1 cellular context compared by ENCODE assay signal in the genomic region with DNA sequence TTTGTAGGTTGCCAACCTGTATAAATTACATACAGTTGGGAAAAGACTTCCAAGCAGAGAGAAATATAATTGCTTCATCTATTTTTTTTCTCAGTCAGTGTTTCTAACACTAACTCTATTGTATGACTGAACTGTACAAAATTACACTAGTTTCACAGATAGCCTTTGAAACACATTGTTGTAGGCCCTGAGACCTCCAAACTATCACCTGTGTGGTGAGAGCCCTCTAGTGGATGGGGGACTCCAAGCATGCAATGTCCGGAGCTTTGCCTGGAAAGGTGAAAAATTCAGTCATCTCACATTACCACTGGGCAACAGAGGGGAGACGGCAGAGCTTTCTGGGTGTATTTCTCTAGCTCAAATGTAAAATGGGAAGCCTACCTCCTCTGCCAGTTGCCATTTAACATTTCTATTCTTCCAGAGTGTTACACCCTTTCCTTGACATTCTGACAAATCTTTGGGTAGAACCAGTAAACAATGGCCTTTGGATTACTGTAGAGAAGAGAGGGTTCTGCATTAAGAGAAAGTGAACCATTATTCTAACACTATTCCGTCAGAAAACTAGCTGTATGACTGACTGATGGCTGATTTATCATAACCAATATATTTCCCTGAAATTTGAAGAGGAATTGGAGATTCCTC.
TF ChIP-seq lines count a peak whose summit lies in the region.

No MANE protein-coding gene starts in this region.

TF ChIP-seq in HepG2, 621 proteins besides CTCF, POLR2A, EP300 and RAD21 (continued from another document):
- no peak for TF ChIP-seq SOX13 (IDR thresholded peaks at IDR 0.05)
- TF ChIP-seq SOX13 (CRISPR knock-in tag; conservative IDR thresholded peaks at IDR 0.05 in 1 of 2, IDR thresholded peaks at IDR 0.05 in 1 of 2) = peak in 1 of 2 experiments; percentile 27; a peak in 1 of 4 replicates
- peak; percentile 10; the same call in 1 of the 2 replicates for TF ChIP-seq ELF3 (CRISPR knock-in tag; IDR thresholded peaks at IDR 0.05)
- TF ChIP-seq SIX1 (CRISPR knock-in tag; IDR thresholded peaks at IDR 0.05; ENCODE audit: borderline replicate concordance) = peak; percentile 58; the same call in 1 of the 2 replicates
- no peak for TF ChIP-seq KDM5B (CRISPR knock-in tag; IDR thresholded peaks at IDR 0.05; ENCODE audit: borderline replicate concordance)
- TF ChIP-seq ZNF264 (CRISPR knock-in tag; IDR thresholded peaks at IDR 0.05) = peak; percentile 56; the same call in 1 of the 2 replicates
- TF ChIP-seq ZNF644 (CRISPR knock-in tag; IDR thresholded peaks at IDR 0.05; ENCODE audit: low read depth) = 0 out of 2 replicates have a peak, but pooled peaks have one; percentile 30
- peak; percentile 72 for TF ChIP-seq POGZ (CRISPR knock-in tag; IDR thresholded peaks at IDR 0.05)
- TF ChIP-seq, protein P1, sequence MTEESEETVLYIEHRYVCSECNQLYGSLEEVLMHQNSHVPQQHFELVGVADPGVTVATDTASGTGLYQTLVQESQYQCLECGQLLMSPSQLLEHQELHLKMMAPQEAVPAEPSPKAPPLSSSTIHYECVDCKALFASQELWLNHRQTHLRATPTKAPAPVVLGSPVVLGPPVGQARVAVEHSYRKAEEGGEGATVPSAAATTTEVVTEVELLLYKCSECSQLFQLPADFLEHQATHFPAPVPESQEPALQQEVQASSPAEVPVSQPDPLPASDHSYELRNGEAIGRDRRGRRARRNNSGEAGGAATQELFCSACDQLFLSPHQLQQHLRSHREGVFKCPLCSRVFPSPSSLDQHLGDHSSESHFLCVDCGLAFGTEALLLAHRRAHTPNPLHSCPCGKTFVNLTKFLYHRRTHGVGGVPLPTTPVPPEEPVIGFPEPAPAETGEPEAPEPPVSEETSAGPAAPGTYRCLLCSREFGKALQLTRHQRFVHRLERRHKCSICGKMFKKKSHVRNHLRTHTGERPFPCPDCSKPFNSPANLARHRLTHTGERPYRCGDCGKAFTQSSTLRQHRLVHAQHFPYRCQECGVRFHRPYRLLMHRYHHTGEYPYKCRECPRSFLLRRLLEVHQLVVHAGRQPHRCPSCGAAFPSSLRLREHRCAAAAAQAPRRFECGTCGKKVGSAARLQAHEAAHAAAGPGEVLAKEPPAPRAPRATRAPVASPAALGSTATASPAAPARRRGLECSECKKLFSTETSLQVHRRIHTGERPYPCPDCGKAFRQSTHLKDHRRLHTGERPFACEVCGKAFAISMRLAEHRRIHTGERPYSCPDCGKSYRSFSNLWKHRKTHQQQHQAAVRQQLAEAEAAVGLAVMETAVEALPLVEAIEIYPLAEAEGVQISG (CRISPR knock-in tag; IDR thresholded peaks at IDR 0.05) = peak; percentile 88
- peak; percentile 94 for TF ChIP-seq SMC3 (IDR thresholded peaks at IDR 0.05; ENCODE audit: low read length)
- TF ChIP-seq, protein P2, sequence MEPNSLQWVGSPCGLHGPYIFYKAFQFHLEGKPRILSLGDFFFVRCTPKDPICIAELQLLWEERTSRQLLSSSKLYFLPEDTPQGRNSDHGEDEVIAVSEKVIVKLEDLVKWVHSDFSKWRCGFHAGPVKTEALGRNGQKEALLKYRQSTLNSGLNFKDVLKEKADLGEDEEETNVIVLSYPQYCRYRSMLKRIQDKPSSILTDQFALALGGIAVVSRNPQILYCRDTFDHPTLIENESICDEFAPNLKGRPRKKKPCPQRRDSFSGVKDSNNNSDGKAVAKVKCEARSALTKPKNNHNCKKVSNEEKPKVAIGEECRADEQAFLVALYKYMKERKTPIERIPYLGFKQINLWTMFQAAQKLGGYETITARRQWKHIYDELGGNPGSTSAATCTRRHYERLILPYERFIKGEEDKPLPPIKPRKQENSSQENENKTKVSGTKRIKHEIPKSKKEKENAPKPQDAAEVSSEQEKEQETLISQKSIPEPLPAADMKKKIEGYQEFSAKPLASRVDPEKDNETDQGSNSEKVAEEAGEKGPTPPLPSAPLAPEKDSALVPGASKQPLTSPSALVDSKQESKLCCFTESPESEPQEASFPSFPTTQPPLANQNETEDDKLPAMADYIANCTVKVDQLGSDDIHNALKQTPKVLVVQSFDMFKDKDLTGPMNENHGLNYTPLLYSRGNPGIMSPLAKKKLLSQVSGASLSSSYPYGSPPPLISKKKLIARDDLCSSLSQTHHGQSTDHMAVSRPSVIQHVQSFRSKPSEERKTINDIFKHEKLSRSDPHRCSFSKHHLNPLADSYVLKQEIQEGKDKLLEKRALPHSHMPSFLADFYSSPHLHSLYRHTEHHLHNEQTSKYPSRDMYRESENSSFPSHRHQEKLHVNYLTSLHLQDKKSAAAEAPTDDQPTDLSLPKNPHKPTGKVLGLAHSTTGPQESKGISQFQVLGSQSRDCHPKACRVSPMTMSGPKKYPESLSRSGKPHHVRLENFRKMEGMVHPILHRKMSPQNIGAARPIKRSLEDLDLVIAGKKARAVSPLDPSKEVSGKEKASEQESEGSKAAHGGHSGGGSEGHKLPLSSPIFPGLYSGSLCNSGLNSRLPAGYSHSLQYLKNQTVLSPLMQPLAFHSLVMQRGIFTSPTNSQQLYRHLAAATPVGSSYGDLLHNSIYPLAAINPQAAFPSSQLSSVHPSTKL (CRISPR knock-in tag; IDR thresholded peaks at IDR 0.05) = peak; percentile 40; the same call in 1 of the 2 replicates
- TF ChIP-seq SOX6 (IDR thresholded peaks at IDR 0.05) = no peak
- peak; percentile 18; the same call in 1 of the 2 replicates for TF ChIP-seq SOX6 (CRISPR knock-in tag; IDR thresholded peaks at IDR 0.05)
- TF ChIP-seq ZNF337 (CRISPR knock-in tag; IDR thresholded peaks at IDR 0.05; ENCODE audit: borderline replicate concordance, low read depth) = no peak
- TF ChIP-seq, protein P3, sequence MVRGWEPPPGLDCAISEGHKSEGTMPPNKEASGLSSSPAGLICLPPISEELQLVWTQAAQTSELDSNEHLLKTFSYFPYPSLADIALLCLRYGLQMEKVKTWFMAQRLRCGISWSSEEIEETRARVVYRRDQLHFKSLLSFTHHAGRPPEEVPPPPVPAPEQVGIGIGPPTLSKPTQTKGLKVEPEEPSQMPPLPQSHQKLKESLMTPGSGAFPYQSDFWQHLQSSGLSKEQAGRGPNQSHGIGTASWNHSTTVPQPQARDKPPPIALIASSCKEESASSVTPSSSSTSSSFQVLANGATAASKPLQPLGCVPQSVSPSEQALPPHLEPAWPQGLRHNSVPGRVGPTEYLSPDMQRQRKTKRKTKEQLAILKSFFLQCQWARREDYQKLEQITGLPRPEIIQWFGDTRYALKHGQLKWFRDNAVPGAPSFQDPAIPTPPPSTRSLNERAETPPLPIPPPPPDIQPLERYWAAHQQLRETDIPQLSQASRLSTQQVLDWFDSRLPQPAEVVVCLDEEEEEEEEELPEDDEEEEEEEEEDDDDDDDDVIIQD (CRISPR knock-in tag; IDR thresholded peaks at IDR 0.05; ENCODE audit: low read depth) = peak; percentile 69; the same call in 1 of the 2 replicates
- TF ChIP-seq, protein P4, sequence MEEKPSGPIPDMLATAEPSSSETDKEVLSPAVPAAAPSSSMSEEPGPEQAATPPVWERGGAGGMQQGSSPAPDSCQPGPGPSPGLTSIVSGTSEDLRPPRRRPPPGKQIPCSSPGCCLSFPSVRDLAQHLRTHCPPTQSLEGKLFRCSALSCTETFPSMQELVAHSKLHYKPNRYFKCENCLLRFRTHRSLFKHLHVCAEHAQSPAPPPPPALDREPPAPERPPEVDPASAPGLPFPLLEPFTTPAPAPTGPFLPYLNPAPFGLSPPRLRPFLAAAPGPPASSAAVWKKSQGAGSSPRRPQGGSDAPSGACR (CRISPR knock-in tag; IDR thresholded peaks at IDR 0.05) = no peak
- TF ChIP-seq TEAD3 (CRISPR knock-in tag; optimal IDR thresholded peaks at IDR 0.05; ENCODE audit: borderline replicate concordance) = peak; percentile 35
- TF ChIP-seq NFE2 (CRISPR knock-in tag; IDR thresholded peaks at IDR 0.05) = no peak
- TF ChIP-seq ZFX (CRISPR knock-in tag; IDR thresholded peaks at IDR 0.05; ENCODE audit: low read depth) = 0 out of 2 replicates have a peak, but pooled peaks have one; percentile 41
- 0 out of 2 replicates have a peak, but pooled peaks have one; percentile 32 for TF ChIP-seq MIER3 (CRISPR knock-in tag; IDR thresholded peaks at IDR 0.05; ENCODE audit: borderline replicate concordance)
- TF ChIP-seq SYNCRIP (IDR thresholded peaks at IDR 0.05; ENCODE audit: insufficient read depth, low read depth, low read length) = no peak
- TF ChIP-seq ZFY (CRISPR knock-in tag; IDR thresholded peaks at IDR 0.05) = peak; percentile 49; the same call in 1 of the 2 replicates
TF ChIP-seq in HepG2: peak in this region for 21.
